In the genomic region with DNA sequence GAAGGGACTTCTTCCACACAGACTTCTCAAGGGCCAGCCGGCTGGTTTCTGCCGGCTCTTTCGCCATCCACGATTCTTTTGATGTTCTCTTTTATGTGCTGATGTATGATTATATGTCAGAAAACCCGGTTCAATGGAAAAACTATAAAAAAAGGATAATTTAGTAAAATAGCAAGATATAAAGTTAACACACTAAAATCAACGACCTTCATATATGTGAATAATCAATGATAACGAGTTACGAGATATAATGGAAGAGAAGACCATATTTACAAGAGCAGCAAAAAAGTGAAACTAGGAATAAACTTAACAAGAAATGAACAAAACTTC, we compare ENCODE assay signal across 8 cellular contexts. TPM values are rescaled to one million over a fixed set of nuclear protein-coding genes. Genes with fewer than 3 reads are reported as not detected.
A peak's percentile ranks its signal among the peaks of the same experiment; 100 is the strongest.
DNase-seq lines count a peak whose midpoint lies in the region; TF ChIP-seq lines count a peak whose summit lies in the region.

No MANE protein-coding gene starts in this region.

- peak overlapping the region; percentile 96 for H3K4me3 Mint-ChIP-seq in endothelial cell (ENCODE audit: unreplicated experiment)
- H3K4me3 Mint-ChIP-seq in neural progenitor cell = peak overlapping the region; percentile 93

- intact Hi-C loops in PC-9 (cut with micrococcal nuclease; ENCODE audit: unreplicated experiment) = no loop called here

- BruUV-seq in PC-9 (replicated peaks; lab: Mats Ljungman, UMichigan) = TSS peak; percentile 89

- peak overlapping the region; percentile 56 to 81 (median 75); a peak in 18 of 22 replicates for H3K27ac ChIP-seq in BLaER1 treated with 17β-estradiol and CSF1 and Interleukin-3, amounts not matched to agents 10 nM and 100 nM
- peak overlapping the region; percentile 33 for H3K27ac ChIP-seq in PC-9
- H3K27ac ChIP-seq in neural progenitor cell = peak overlapping the region; percentile 32

- no peak for DNase-seq in PC-9
- no peak for DNase-seq in endothelial cell (ENCODE audit: low spot score)
- no peak for DNase-seq in neural progenitor cell (ENCODE audit: low spot score)
- DNase-seq in stimulated activated CD4-positive, alpha-beta T cell treated with anti-CD3 and anti-CD28 coated beads, Interleukin-1b, Interleukin-23, amount 100 ng/mL, for 48 hours = no peak
- DNase-seq in erythroblast (lab: John Stamatoyannopoulos, UW) = no peak
- no peak for DNase-seq in COLO668 (lab: John Stamatoyannopoulos, UW; ENCODE audit: unreplicated experiment)
- DNase-seq in NCI-H345 (lab: John Stamatoyannopoulos, UW) = no peak

- H3K27ac Mint-ChIP-seq in endothelial cell (ENCODE audit: unreplicated experiment) = peak overlapping the region; percentile 95
- H3K27ac Mint-ChIP-seq in neural progenitor cell = peak overlapping the region; percentile 93

- H3K4me1 Mint-ChIP-seq in endothelial cell (ENCODE audit: unreplicated experiment) (peaks cover 22% of the 10 kb centered on the region), neural progenitor cell (peaks cover 31% of the 10 kb centered on the region)

- TF ChIP-seq CTCF in PC-9 (conservative IDR thresholded peaks at IDR 0.05) (no peak; the same call in 1 of the 2 replicates), endothelial cell (IDR thresholded peaks at IDR 0.05; ENCODE audit: unreplicated experiment) (no peak), neural progenitor cell (IDR thresholded peaks at IDR 0.05) (no peak)

- peaks cover 0 to 15% (median 6%) of the 10 kb centered on the region in 10 experiments; a peak in 7 of 20 replicates for H3K4me1 ChIP-seq in BLaER1 treated with 17β-estradiol and CSF1 and Interleukin-3, amounts not matched to agents 10 nM and 100 nM
- H3K4me1 ChIP-seq in PC-9 (replicated peaks; ENCODE audit: insufficient read depth) (peaks cover 30% of the 10 kb centered on the region), neural progenitor cell (peaks cover 23% of the 10 kb centered on the region)

- H3K9me3 Mint-ChIP-seq in endothelial cell (ENCODE audit: unreplicated experiment) (no peaks in the 10 kb centered on the region), neural progenitor cell (no peaks in the 10 kb centered on the region)

- POLR2A ChIA-PET in PC-9 (lab: Charles Lee; ENCODE audit: unreplicated experiment) = no interaction called here

- peak overlapping the region; percentile 71 to 82 (median 79); a peak in 21 of 22 replicates for H3K9ac ChIP-seq in BLaER1 treated with 17β-estradiol and CSF1 and Interleukin-3, amounts not matched to agents 10 nM and 100 nM
- peak overlapping the region; percentile 45 for H3K9ac ChIP-seq in neural progenitor cell

- H3K36me3 Mint-ChIP-seq in endothelial cell (ENCODE audit: low read depth, unreplicated experiment) (peaks cover 17% of the 10 kb centered on the region), neural progenitor cell (peaks cover 27% of the 10 kb centered on the region)

- H3F3A ChIP-seq in PC-9 (ENCODE audit: insufficient read depth, low read depth) = peaks cover 9% of the 10 kb centered on the region; the same call in 1 of the 2 replicates
- H3F3A ChIP-seq in neural progenitor cell (ENCODE audit: low read depth) = peaks cover 10% of the 10 kb centered on the region

- H3K9me3 ChIP-seq in BLaER1 treated with 17β-estradiol and CSF1 and Interleukin-3, amounts not matched to agents 10 nM and 100 nM (replicated peaks in 1 of 11) = peaks cover 7 to 15% (median 10%) of the 10 kb centered on the region in 11 experiments; a peak in 19 of 22 replicates
- H3K9me3 ChIP-seq in PC-9 (ENCODE audit: insufficient read depth, low read depth) (no peaks in the 10 kb centered on the region), neural progenitor cell (ENCODE audit: low read depth) (no peaks in the 10 kb centered on the region)

- peaks cover 0 to 15% (median 9%) of the 10 kb centered on the region in 11 experiments; a peak in 12 of 22 replicates for H3K27me3 ChIP-seq in BLaER1 treated with 17β-estradiol and CSF1 and Interleukin-3, amounts not matched to agents 10 nM and 100 nM
- H3K27me3 ChIP-seq in PC-9 (ENCODE audit: insufficient read depth, low read depth) (no peaks in the 10 kb centered on the region), neural progenitor cell (peaks cover 43% of the 10 kb centered on the region)

- H3K4me2 ChIP-seq in BLaER1 treated with 17β-estradiol and CSF1 and Interleukin-3, amounts not matched to agents 10 nM and 100 nM = peak overlapping the region; percentile 39 to 78 (median 66)
- peak overlapping the region; percentile 81 for H3K4me2 ChIP-seq in PC-9
- peak overlapping the region; percentile 82 for H3K4me2 ChIP-seq in neural progenitor cell

- no peaks in the 10 kb centered on the region for H3K9me2 ChIP-seq in PC-9 (ENCODE audit: insufficient read depth)

- H3K27me3 Mint-ChIP-seq in endothelial cell (ENCODE audit: unreplicated experiment) (peaks cover 2% of the 10 kb centered on the region), neural progenitor cell (ENCODE audit: insufficient read depth, low read depth) (peaks cover 4% of the 10 kb centered on the region)

- H4K20me1 ChIP-seq in BLaER1 treated with 17β-estradiol and CSF1 and Interleukin-3, amounts not matched to agents 10 nM and 100 nM = no peaks in the 10 kb centered on the region
- H4K20me1 ChIP-seq in PC-9 (ENCODE audit: insufficient read depth) = no peaks in the 10 kb centered on the region
- H4K20me1 ChIP-seq in neural progenitor cell (ENCODE audit: low read depth) = peaks cover 31% of the 10 kb centered on the region

- no peaks in the 10 kb centered on the region; a peak in 1 of 22 replicates for H3K36me3 ChIP-seq in BLaER1 treated with 17β-estradiol and CSF1 and Interleukin-3, amounts not matched to agents 10 nM and 100 nM
- 0 out of 2 replicates have a peak, but pooled peaks cover 6% of the 10 kb centered on the region for H3K36me3 ChIP-seq in PC-9 (ENCODE audit: low read depth)
- no peaks in the 10 kb centered on the region for H3K36me3 ChIP-seq in neural progenitor cell

- H3K79me2 ChIP-seq in PC-9 (ENCODE audit: low read depth) (peaks cover 40% of the 10 kb centered on the region), neural progenitor cell (ENCODE audit: low read depth) (peaks cover 46% of the 10 kb centered on the region)

- H3K4me3 ChIP-seq in BLaER1 treated with 17β-estradiol and CSF1 and Interleukin-3, amounts not matched to agents 10 nM and 100 nM = peak overlapping the region; percentile 61 to 77 (median 69)
- H3K4me3 ChIP-seq in PC-9 (peak overlapping the region; percentile 74), neural progenitor cell (peak overlapping the region; percentile 82)

- H2AFZ ChIP-seq in PC-9 = peak overlapping the region; percentile 97
- H2AFZ ChIP-seq in neural progenitor cell (replicated peaks) = peak overlapping the region; percentile 81

- CTCF ChIA-PET in PC-9 (lab: Charles Lee) = no interaction called here

- TF ChIP-seq POLR2A in erythroblast (IDR thresholded peaks at IDR 0.05; ENCODE audit: low read length) = no peak

RNA-seq across cellular contexts. Expression of gene ZSCAN12, which starts 0.5 kb away (rescaled TPM):
- 10.9 and 11.2 TPM in 2 replicates for total RNA-seq in PC-9 (2021)
- 9.5 TPM for total RNA-seq in endothelial cell (ENCODE audit: unreplicated experiment)
- 15.1 and 20.7 TPM in 2 replicates for total RNA-seq in neural progenitor cell (ENCODE audit: low replicate concordance)

RNA-seq across cellular contexts. Expression of gene ZSCAN23, which starts 43.2 kb away (rescaled TPM):
- total RNA-seq in PC-9 (2021) = 9.1 and 12.0 TPM in 2 replicates
- 6.8 TPM for total RNA-seq in endothelial cell (ENCODE audit: unreplicated experiment)
- total RNA-seq in neural progenitor cell (ENCODE audit: low replicate concordance) = 20.4 and 21.3 TPM in 2 replicates

RNA-seq across cellular contexts. Expression of gene ZKSCAN3, which starts 50.3 kb away (rescaled TPM):
- total RNA-seq in PC-9 (2021) (4.9 and 6.2 TPM in 2 replicates), endothelial cell (ENCODE audit: unreplicated experiment) (9.5 TPM), neural progenitor cell (ENCODE audit: low replicate concordance) (9.0 and 12.3 TPM in 2 replicates)
